Comparison of ENCODE assay signal across 1 cellular context in genomic region chr15:58302832-58303231, GRCh38.
TF ChIP-seq lines count a peak whose summit lies in the region.

No MANE protein-coding gene starts in this region.

TF ChIP-seq in IMR-90, 13 proteins besides CTCF, POLR2A, EP300 and RAD21:
- TF ChIP-seq SMC3 (IDR thresholded peaks at IDR 0.05; ENCODE audit: low read depth, low read length) = no peak
- TF ChIP-seq RFX5 (IDR thresholded peaks at IDR 0.05; ENCODE audit: low read depth, low read length) = no peak
- TF ChIP-seq USF2 (IDR thresholded peaks at IDR 0.05; ENCODE audit: low read depth, low read length) = no peak
- TF ChIP-seq MAFK (IDR thresholded peaks at IDR 0.05; ENCODE audit: low read depth, low read length) = no peak
- no peak for TF ChIP-seq CHD1 (IDR thresholded peaks at IDR 0.05; ENCODE audit: low read depth, low read length)
- no peak for TF ChIP-seq ELK1 (IDR thresholded peaks at IDR 0.05; ENCODE audit: borderline replicate concordance, low read depth, low read length)
- peak; percentile 55; the same call in 1 of the 2 replicates for TF ChIP-seq NFE2L2 (IDR thresholded peaks at IDR 0.05; ENCODE audit: low read depth, low read length)
- TF ChIP-seq MAZ (IDR thresholded peaks at IDR 0.05; ENCODE audit: borderline replicate concordance, low read depth, low read length) = no peak
- TF ChIP-seq CEBPB (IDR thresholded peaks at IDR 0.05; ENCODE audit: low read depth, low read length) = no peak
